Comparison of ENCODE assay signal across 14 cellular contexts in genomic region chr13:53105881-53106280, GRCh38.
"Had no signal": no experiment of that assay in that cellular context is flagged by ENCODE, and none has a peak within 500 bp of the region (broad histone marks: within the 10 kb centered on the region; RNA-seq: fewer than 3 reads in every experiment).

No MANE protein-coding gene starts in this region.

- H3K27ac ChIP-seq: cardiac muscle cell, esophagus squamous epithelium, right lobe of liver, thyroid gland, WERI-Rb-1 had no signal

- FAIRE-seq: urothelium cell line had no signal

- H3K9me3 ChIP-seq: esophagus squamous epithelium, mucosa of descending colon, right lobe of liver, thyroid gland had no signal

- H3K36me3 ChIP-seq: cardiac muscle cell, esophagus squamous epithelium, right lobe of liver, thyroid gland, WERI-Rb-1 had no signal

- ATAC-seq: naive thymus-derived CD4-positive, alpha-beta T cell; right lobe of liver; stimulated activated naive B cell treated with anti-CD40 and anti-IgM and Interleukin-4, amounts not matched to agents 10 μg/mL and 1 μg/mL and 100 μg/mL, for 72 hours had no signal

- H3K4me3 ChIP-seq: cardiac muscle cell, esophagus squamous epithelium, mucosa of descending colon, right lobe of liver, smooth muscle cell, thyroid gland had no signal

- H3K27me3 ChIP-seq: cardiac muscle cell, esophagus squamous epithelium, right lobe of liver, thyroid gland had no signal

- H3K4me1 ChIP-seq: esophagus squamous epithelium, right lobe of liver had no signal

- DNase-seq: activated CD4-positive, alpha-beta T cell treated with anti-CD3 and anti-CD28 coated beads, Interleukin-2, amount 50 U/mL, for 4 hours; effector CD8-positive, alpha-beta T cell; esophagus squamous epithelium; mucosa of descending colon; naive thymus-derived CD4-positive, alpha-beta T cell; right lobe of liver; stimulated activated CD4-positive, alpha-beta T cell treated with anti-CD3 and anti-CD28 coated beads, Interleukin-4, amount 100 ng/mL, for 1 hour; stimulated activated naive B cell treated with anti-CD40 and anti-IgM and Interleukin-4, amounts not matched to agents 10 μg/mL and 1 μg/mL and 100 μg/mL, for 72 hours; T-helper 2 cell; thyroid gland; WERI-Rb-1 had no signal
